22 cellular contexts compared by ENCODE assay signal in genomic region chr2:212959469-212960117, GRCh38.
DNase-seq lines count a peak whose midpoint lies in the region; ATAC-seq, FAIRE-seq and TF ChIP-seq lines count a peak whose summit lies in the region.
"Had no signal": no experiment of that assay in that cellular context is flagged by ENCODE, and none has a peak within 500 bp of the region (broad histone marks: within the 10 kb centered on the region; RNA-seq: fewer than 3 reads in every experiment).

No MANE protein-coding gene starts in this region.

- peak overlapping the region; percentile 75 for H3K27ac Mint-ChIP-seq in activated T-helper 2 cell treated with anti-CD3 and anti-CD28 coated beads, Interferon-gamma antibody, Interleukin-2, Interleukin-4, amounts not matched to agents 10 μg/mL and 5 μg/mL and 100 μg/mL, durations not matched to agents 14 hours and 24 hours and 36 hours
- peak overlapping the region; percentile 81 to 96 (median 90) for H3K27ac Mint-ChIP-seq in immature natural killer cell
- H3K27ac Mint-ChIP-seq in stimulated activated effector memory CD8-positive, alpha-beta T cell treated with anti-CD3 and anti-CD28 coated beads, Interleukin-12 subunit alpha, Interleukin-12 subunit beta, amount 100 ng/mL, for 72 hours, result peak overlapping the region; percentile 91
- H3K27ac Mint-ChIP-seq: neural progenitor cell had no signal

- TF ChIP-seq CTCF in sigmoid colon (IDR thresholded peaks at IDR 0.05), result no peak

- ATAC-seq in stimulated activated effector memory CD8-positive, alpha-beta T cell treated with anti-CD3 and anti-CD28 coated beads, Interleukin-12 subunit alpha, Interleukin-12 subunit beta, amount 100 ng/mL, for 72 hours, result no peak
- ATAC-seq in HG03432 (IDR thresholded peaks at IDR 0.05; ENCODE audit: unreplicated experiment), result no peak
- ATAC-seq: gastrocnemius medialis, HCT116, left colon had no signal

- no peaks in the 10 kb centered on the region for H3K9me3 ChIP-seq in SJCRH30 (replicated peaks)
- no peaks in the 10 kb centered on the region for H3K9me3 ChIP-seq in sigmoid colon
- H3K9me3 ChIP-seq: gastrocnemius medialis, prostate gland, transverse colon had no signal

- H3K27me3 ChIP-seq in SJCRH30 (no peaks in the 10 kb centered on the region), sigmoid colon (no peaks in the 10 kb centered on the region)
- H3K27me3 ChIP-seq: dorsolateral prefrontal cortex, gastrocnemius medialis, neural progenitor cell, transverse colon had no signal

- H3K4me1 ChIP-seq in SJCRH30 (no peaks in the 10 kb centered on the region), sigmoid colon (no peaks in the 10 kb centered on the region)
- H3K4me1 ChIP-seq: neural progenitor cell, prostate gland, transverse colon had no signal

- intact Hi-C loops in activated T-helper 2 cell treated with anti-CD3 and anti-CD28 coated beads, Interferon-gamma antibody, Interleukin-2, Interleukin-4, amounts not matched to agents 10 μg/mL and 5 μg/mL and 100 μg/mL, durations not matched to agents 14 hours and 24 hours and 36 hours (cut with micrococcal nuclease), result loop anchor here (5.0 kb wide), 1 partner anchor 193 kb away; the partner anchor contains the start of gene IKZF2
- intact Hi-C loops in sigmoid colon (cut with DNase I), result no loop called here

- H3K27me3 Mint-ChIP-seq in activated T-helper 2 cell treated with anti-CD3 and anti-CD28 coated beads, Interferon-gamma antibody, Interleukin-2, Interleukin-4, amounts not matched to agents 10 μg/mL and 5 μg/mL and 100 μg/mL, durations not matched to agents 14 hours and 24 hours and 36 hours (ENCODE audit: low read depth), result no peaks in the 10 kb centered on the region
- no peaks in the 10 kb centered on the region for H3K27me3 Mint-ChIP-seq in immature natural killer cell (ENCODE audit: low read depth in 3 of 3)
- H3K27me3 Mint-ChIP-seq: stimulated activated naive CD8-positive, alpha-beta T cell treated with anti-CD3 and anti-CD28 coated beads, Interleukin-15, Interleukin-2, amounts not matched to agents 100 ng/mL and 50 ng/mL, for 24 hours had no signal

- H3K27ac ChIP-seq in SJCRH30, result no peak overlapping the region
- H3K27ac ChIP-seq in sigmoid colon, result no peak overlapping the region
- H3K27ac ChIP-seq: gastrocnemius medialis, neural progenitor cell, prostate gland, transverse colon, WERI-Rb-1 had no signal

- H3K4me3 Mint-ChIP-seq in activated T-helper 2 cell treated with anti-CD3 and anti-CD28 coated beads, Interferon-gamma antibody, Interleukin-2, Interleukin-4, amounts not matched to agents 10 μg/mL and 5 μg/mL and 100 μg/mL, durations not matched to agents 14 hours and 24 hours and 36 hours (ENCODE audit: low read depth), result no peak overlapping the region
- peak overlapping the region; percentile 46 to 75 (median 72) for H3K4me3 Mint-ChIP-seq in immature natural killer cell
- peak overlapping the region; percentile 49 for H3K4me3 Mint-ChIP-seq in stimulated activated effector memory CD8-positive, alpha-beta T cell treated with anti-CD3 and anti-CD28 coated beads, Interleukin-12 subunit alpha, Interleukin-12 subunit beta, amount 100 ng/mL, for 72 hours
- H3K4me3 Mint-ChIP-seq: neural progenitor cell had no signal

- TF ChIP-seq EP300 in sigmoid colon (IDR thresholded peaks at IDR 0.05), result no peak

- DNase-seq in GM12892 (ENCODE audit: insufficient read length), result no peak
- DNase-seq in activated T-helper 2 cell treated with anti-CD3 and anti-CD28 coated beads, Interferon-gamma antibody, Interleukin-2, Interleukin-4, amounts not matched to agents 10 μg/mL and 5 μg/mL and 100 μg/mL, durations not matched to agents 14 hours and 24 hours and 36 hours (ENCODE audit: low spot score), result no peak
- DNase-seq in immature natural killer cell, result no peak
- no peak for DNase-seq in stimulated activated effector memory CD8-positive, alpha-beta T cell treated with anti-CD3 and anti-CD28 coated beads, Interleukin-12 subunit alpha, Interleukin-12 subunit beta, amount 100 ng/mL, for 72 hours (ENCODE audit: low spot score in 2 of 2)
- DNase-seq in SJCRH30, result no peak
- DNase-seq in sigmoid colon, result no peak
- DNase-seq: amniotic stem cell; gastrocnemius medialis; left colon; NCI-H1436 treated with DMSO at 0.1 percent for 48 hours; NCI-H526 treated with DMSO at 0.1 percent for 48 hours; SIG-M5; stimulated activated CD4-positive, alpha-beta T cell treated with anti-CD3 and anti-CD28 coated beads, Interleukin-2, amount 100 ng/mL, for 48 hours; transverse colon; WERI-Rb-1 had no signal

- H3K36me3 ChIP-seq in SJCRH30 (no peaks in the 10 kb centered on the region), sigmoid colon (no peaks in the 10 kb centered on the region)
- H3K36me3 ChIP-seq: gastrocnemius medialis, neural progenitor cell, prostate gland, transverse colon, WERI-Rb-1 had no signal

- peaks cover 10% of the 10 kb centered on the region for H3K36me3 Mint-ChIP-seq in activated T-helper 2 cell treated with anti-CD3 and anti-CD28 coated beads, Interferon-gamma antibody, Interleukin-2, Interleukin-4, amounts not matched to agents 10 μg/mL and 5 μg/mL and 100 μg/mL, durations not matched to agents 14 hours and 24 hours and 36 hours (ENCODE audit: low read depth)
- H3K36me3 Mint-ChIP-seq in immature natural killer cell, result peaks cover 0 to 20% (median 9%) of the 10 kb centered on the region in 3 donors
- H3K36me3 Mint-ChIP-seq in stimulated activated effector memory CD8-positive, alpha-beta T cell treated with anti-CD3 and anti-CD28 coated beads, Interleukin-12 subunit alpha, Interleukin-12 subunit beta, amount 100 ng/mL, for 72 hours, result peaks cover 11% of the 10 kb centered on the region

- FAIRE-seq in GM12892 (lab: Jason Lieb, UNC), result peak; percentile 42

- H3K4me1 Mint-ChIP-seq in activated T-helper 2 cell treated with anti-CD3 and anti-CD28 coated beads, Interferon-gamma antibody, Interleukin-2, Interleukin-4, amounts not matched to agents 10 μg/mL and 5 μg/mL and 100 μg/mL, durations not matched to agents 14 hours and 24 hours and 36 hours (ENCODE audit: low read depth), result peaks cover 46% of the 10 kb centered on the region
- peaks cover 62 to 76% of the 10 kb centered on the region in 2 donors for H3K4me1 Mint-ChIP-seq in immature natural killer cell
- H3K4me1 Mint-ChIP-seq in stimulated activated effector memory CD8-positive, alpha-beta T cell treated with anti-CD3 and anti-CD28 coated beads, Interleukin-12 subunit alpha, Interleukin-12 subunit beta, amount 100 ng/mL, for 72 hours, result peaks cover 56% of the 10 kb centered on the region
- H3K4me1 Mint-ChIP-seq: neural progenitor cell had no signal

- TF ChIP-seq POLR2A in GM12892 (IDR thresholded peaks at IDR 0.05; ENCODE audit: low read depth, low read length) (no peak), sigmoid colon (IDR thresholded peaks at IDR 0.05) (no peak)

- 64 to 71% methylated on average over 1 of the region's 1 CpG for WGBS in sigmoid colon, 2 donors

- H3K9me3 Mint-ChIP-seq in activated T-helper 2 cell treated with anti-CD3 and anti-CD28 coated beads, Interferon-gamma antibody, Interleukin-2, Interleukin-4, amounts not matched to agents 10 μg/mL and 5 μg/mL and 100 μg/mL, durations not matched to agents 14 hours and 24 hours and 36 hours, result peaks cover 14% of the 10 kb centered on the region
- no peaks in the 10 kb centered on the region for H3K9me3 Mint-ChIP-seq in immature natural killer cell
- peaks cover 6% of the 10 kb centered on the region for H3K9me3 Mint-ChIP-seq in stimulated activated effector memory CD8-positive, alpha-beta T cell treated with anti-CD3 and anti-CD28 coated beads, Interleukin-12 subunit alpha, Interleukin-12 subunit beta, amount 100 ng/mL, for 72 hours
- H3K9me3 Mint-ChIP-seq: neural progenitor cell had no signal

- H3K4me3 ChIP-seq in SJCRH30 (no peak overlapping the region), sigmoid colon (no peak overlapping the region)
- H3K4me3 ChIP-seq: dorsolateral prefrontal cortex, gastrocnemius medialis, neural progenitor cell, prostate gland, skin epidermis, transverse colon had no signal
